Comparison of ENCODE assay signal across 8 cellular contexts in the genomic region with DNA sequence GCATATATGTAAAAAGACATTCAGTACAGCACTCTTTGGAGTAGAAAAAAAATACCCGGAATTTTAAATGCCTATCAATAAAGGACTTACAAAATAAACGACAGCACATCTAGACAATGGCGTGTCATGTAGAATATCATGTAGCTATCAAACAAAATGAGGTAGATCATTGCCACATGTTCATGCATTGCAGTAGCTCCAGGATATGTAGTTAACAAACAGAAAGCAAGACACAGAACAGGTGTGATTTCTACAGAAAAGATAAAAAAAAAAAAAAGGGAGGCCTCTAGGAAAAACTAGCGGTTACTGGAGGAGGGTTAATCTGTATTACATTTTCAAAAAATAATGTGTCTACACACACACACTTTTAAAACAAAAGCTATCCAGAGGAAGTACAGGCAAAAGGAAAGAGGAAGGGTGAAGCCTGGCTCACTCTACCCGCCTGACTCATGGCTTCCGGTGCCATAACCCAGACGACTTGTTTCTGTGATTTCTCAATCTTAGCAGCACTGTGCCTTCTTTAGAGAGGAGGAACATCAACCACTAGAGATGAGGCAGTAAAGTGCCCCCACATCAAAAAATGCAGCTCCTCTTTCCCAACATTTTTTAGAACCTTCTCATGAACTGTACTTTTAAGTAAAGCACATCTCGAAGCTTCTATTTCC. TPM values are rescaled to one million over a fixed set of nuclear protein-coding genes. Genes with fewer than 3 reads are reported as not detected.
A peak's percentile ranks its signal among the peaks of the same experiment; 100 is the strongest.
DNase-seq lines count a peak whose midpoint lies in the region; ATAC-seq, FAIRE-seq and TF ChIP-seq lines count a peak whose summit lies in the region.

No MANE protein-coding gene starts in this region.

- H3K36me3 ChIP-seq in kidney (ENCODE audit: control insufficient read depth in 1 of 2, insufficient read depth in 2 of 2, low read length in 2 of 2), result no peaks in the 10 kb centered on the region

- DNase-seq in SIG-M5 treated with dmso at 0.1 percent for 504 hours (lab: John Stamatoyannopoulos, UW; ENCODE audit: unreplicated experiment) (peak; percentile 100), kidney (peak; percentile 81), cerebellar nuclear complex (lab: John Stamatoyannopoulos, UW) (no peak), kidney glomerular epithelial cell (lab: John Stamatoyannopoulos, UW) (no peak)
- peak; percentile 20 for DNase-seq in activated naive CD8-positive, alpha-beta T cell treated with anti-CD3 and anti-CD28 coated beads, Interleukin-2, amount 50 U/mL, for 16 hours (ENCODE audit: low read depth, low spot score)
- DNase-seq in stimulated activated CD4-positive, alpha-beta T cell treated with anti-CD3 and anti-CD28 coated beads, Interleukin-4, amount 100 ng/mL, for 48 hours (ENCODE audit: low read depth in 2 of 2), result peak; percentile 38 to 41

- peak overlapping the region in 1 of 2 donors; percentile 27 for H3K27ac ChIP-seq in kidney (ENCODE audit: low read depth in 2 of 2, low read length in 2 of 2)

- TF ChIP-seq CTCF in kidney (IDR thresholded peaks at IDR 0.05; ENCODE audit: borderline replicate concordance, extremely low read depth, insufficient read depth), result no peak

- H3K9me3 ChIP-seq in kidney (ENCODE audit: control insufficient read depth in 1 of 2, low read length in 2 of 2), result no peaks in the 10 kb centered on the region

- H3K4me1 ChIP-seq in kidney (ENCODE audit: control insufficient read depth in 1 of 2, insufficient read depth in 1 of 2, low read depth in 1 of 2, low read length in 2 of 2), result peaks cover 4% of the 10 kb centered on the region in 2 donors

- no peak for FAIRE-seq in kidney (lab: Jason Lieb, UNC)

- H3K9ac ChIP-seq in kidney (ENCODE audit: low read length in 2 of 2), result no peak overlapping the region

- intact Hi-C loops in kidney (cut with DNase I), result no loop called here

- ATAC-seq in GM18858 (IDR thresholded peaks at IDR 0.05; ENCODE audit: unreplicated experiment) (peak; percentile 94), HG03039 (IDR thresholded peaks at IDR 0.05; ENCODE audit: unreplicated experiment) (peak; percentile 89)

- no peak overlapping the region for H3K4me3 ChIP-seq in kidney (ENCODE audit: low read length in 2 of 2)

RNA-seq across cellular contexts. Expression of a gene that starts 6.9 kb away (rescaled TPM):
- 132 TPM for total RNA-seq in kidney
- polyA plus RNA-seq in kidney (ENCODE audit: insufficient read depth, low read depth, low replicate concordance), result 18.0 TPM

Comparison
In these comparisons a context has a peak if more than half of its experiments do, and no peak if none do; other contexts are left out.
1. DNase-seq: peak in SIG-M5 treated with dmso at 0.1 percent for 504 hours (single experiment), activated naive CD8-positive, alpha-beta T cell treated with anti-CD3 and anti-CD28 coated beads, Interleukin-2, amount 50 U/mL, for 16 hours (single experiment), kidney (single experiment) and stimulated activated CD4-positive, alpha-beta T cell treated with anti-CD3 and anti-CD28 coated beads, Interleukin-4, amount 100 ng/mL, for 48 hours (2 of 2); none in cerebellar nuclear complex (0 of 2) and kidney glomerular epithelial cell (single experiment).